Comparison of ENCODE assay signal across 18 cellular contexts in the genomic region with DNA sequence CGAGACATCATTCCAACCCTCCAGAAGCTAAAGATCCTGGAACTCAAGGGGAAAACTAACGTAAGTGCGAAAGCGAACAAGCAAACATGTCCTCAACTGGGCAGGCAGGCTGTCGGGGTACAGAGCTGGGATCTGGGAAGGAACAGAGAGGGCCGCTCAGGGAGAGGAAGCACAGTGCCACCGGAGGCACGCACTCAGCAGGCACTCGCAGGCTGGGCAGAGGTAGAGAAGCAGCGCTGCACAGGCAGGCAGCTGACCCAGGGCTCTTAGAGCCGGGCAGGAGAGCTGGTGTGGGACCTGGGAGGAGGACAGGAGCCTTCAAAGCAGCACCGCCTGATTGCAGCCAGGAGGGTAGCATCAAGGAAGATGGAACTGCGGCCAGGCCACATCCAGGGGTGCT.
DNase-seq lines count a peak whose midpoint lies in the region; ATAC-seq, FAIRE-seq and TF ChIP-seq lines count a peak whose summit lies in the region.
"Had no signal": no experiment of that assay in that cellular context is flagged by ENCODE, and none has a peak within 500 bp of the region (broad histone marks: within the 10 kb centered on the region; RNA-seq: fewer than 3 reads in every experiment).

No MANE protein-coding gene starts in this region.

- WGBS in H1 (ENCODE audit: extremely low coverage in 1 of 2, insufficient coverage in 1 of 2, insufficient read length in 1 of 2, insufficient replicate concordance in 2 of 2, low coverage in 1 of 2, low lambda C conversion rate in 2 of 2, missing lambda C conversion rate in 1 of 2), 2 experiments = 89% methylated on average over 13 of the region's 13 CpGs; no CpG with 5 or more reads in 1 of the 2 experiments

- H3K9me3 ChIP-seq in BLaER1 (no peaks in the 10 kb centered on the region), H1 (ENCODE audit: insufficient read depth in 2 of 2, low read depth in 1 of 2, low read length in 1 of 2) (no peaks in the 10 kb centered on the region), neural progenitor cell (ENCODE audit: low read depth) (no peaks in the 10 kb centered on the region)
- no peaks in the 10 kb centered on the region for H3K9me3 ChIP-seq in CD8-positive, alpha-beta T cell (ENCODE audit: low read length)

- no peak for FAIRE-seq in H1 (lab: Jason Lieb, UNC)
- FAIRE-seq: GM12891, GM18507 had no signal

- H2AFZ ChIP-seq in H1 (ENCODE audit: low read length) (no peak overlapping the region), neural progenitor cell (replicated peaks) (no peak overlapping the region)

- H3K18ac ChIP-seq in H1 (ENCODE audit: extremely low read depth, low read length) = no peak overlapping the region

- no peaks in the 10 kb centered on the region for H3K9me3 Mint-ChIP-seq in CD8-positive, alpha-beta T cell
- no peaks in the 10 kb centered on the region for H3K9me3 Mint-ChIP-seq in neural progenitor cell
- H3K9me3 Mint-ChIP-seq: CD8-positive, alpha-beta memory T cell had no signal

- no peaks in the 10 kb centered on the region for H3K27me3 Mint-ChIP-seq in CD8-positive, alpha-beta T cell (ENCODE audit: low read depth)
- H3K27me3 Mint-ChIP-seq in neural progenitor cell (ENCODE audit: insufficient read depth, low read depth) = peaks cover 6% of the 10 kb centered on the region

- no peak overlapping the region for H2BK15ac ChIP-seq in H1 (ENCODE audit: low read length)

- H3K4me1 Mint-ChIP-seq in CD8-positive, alpha-beta T cell (ENCODE audit: low read depth) = no peaks in the 10 kb centered on the region
- H3K4me1 Mint-ChIP-seq in neural progenitor cell = peaks cover 54% of the 10 kb centered on the region

- no peak overlapping the region for H3K56ac ChIP-seq in H1 (replicated peaks; ENCODE audit: insufficient read length, low read depth, low read length)

- no peak for DNase-seq in CD8-positive, alpha-beta T cell
- DNase-seq in H1 (ENCODE audit: low read depth in 1 of 2, low spot score in 2 of 2) (no peak), neural progenitor cell (ENCODE audit: low spot score) (no peak), activated gamma-delta T cell treated with Interleukin-2 at 50 U/mL for 16 hours (no peak)
- no peak for DNase-seq in activated effector memory CD4-positive, alpha-beta T cell treated with Interleukin-2 at 50 U/mL for 16 hours
- DNase-seq: CD8-positive, alpha-beta memory T cell; GF-D8; GOT3; Kasumi-1; MM.1S; NCI-H1092 treated with DMSO at 0.1 percent for 48 hours; NCI-H510A treated with DMSO at 0.1 percent for 48 hours; NCI-H82; PC-3 had no signal

- no peak overlapping the region for H3K9ac ChIP-seq in BLaER1
- no peak overlapping the region for H3K9ac ChIP-seq in H1 (replicated peaks in 1 of 4; ENCODE audit: extremely low read depth in 1 of 4, low read depth in 3 of 4, low read length in 3 of 4)
- H3K9ac ChIP-seq in neural progenitor cell = no peak overlapping the region

- POLR2A ChIA-PET in CD8-positive, alpha-beta T cell (lab: Charles Lee) = no interaction called here
- POLR2A ChIA-PET in H1 (lab: Charles Lee; ENCODE audit: partially characterized antibody) = no interaction called here

- CTCF ChIA-PET in CD8-positive, alpha-beta T cell (lab: Charles Lee) = no interaction called here
- CTCF ChIA-PET in H1 (lab: Charles Lee; ENCODE audit: partially characterized antibody) = interaction anchor here (0.7 to 1.3 kb wide), 6 partner anchors 14 to 132 kb away, joined by 3 to 4 read pairs (median 3); no protein-coding TSS in a partner anchor

- H2AK5ac ChIP-seq in H1 (ENCODE audit: low read depth, low read length) = no peak overlapping the region

- H3K27ac ChIP-seq in BLaER1 (peak overlapping the region; percentile 26; the same call in 1 of the 2 replicates), H1 (ENCODE audit: low read depth, low read length) (no peak overlapping the region), neural progenitor cell (no peak overlapping the region)
- H3K27ac ChIP-seq in CD8-positive, alpha-beta T cell (ENCODE audit: low read depth, low read length) = no peak overlapping the region

- H3K14ac ChIP-seq in H1 (ENCODE audit: insufficient read length) = no peak overlapping the region

- TF ChIP-seq POLR2A in H1 (IDR thresholded peaks at IDR 0.05; ENCODE audit: control extremely low read depth in 1 of 2, low read depth in 2 of 2, low read length in 2 of 2) = no peak

- H3K27me3 ChIP-seq in BLaER1 (no peaks in the 10 kb centered on the region), H1 (replicated peaks in 1 of 4; ENCODE audit: control insufficient read depth in 3 of 4, extremely low read depth in 1 of 4, insufficient read depth in 3 of 4, low read length in 3 of 4) (no peaks in the 10 kb centered on the region), neural progenitor cell (no peaks in the 10 kb centered on the region)
- no peaks in the 10 kb centered on the region for H3K27me3 ChIP-seq in CD8-positive, alpha-beta T cell (ENCODE audit: insufficient read depth, low read length)

- TF ChIP-seq EP300 in H1 (IDR thresholded peaks at IDR 0.05; ENCODE audit: borderline replicate concordance in 1 of 2, low read depth in 2 of 2, low read length in 2 of 2) = no peak

- no peaks in the 10 kb centered on the region for H3K23me2 ChIP-seq in H1 (ENCODE audit: low read depth, low read length)

- H3K4ac ChIP-seq in H1 (replicated peaks; ENCODE audit: insufficient read length, low read depth, low read length) = no peak overlapping the region

- H2BK12ac ChIP-seq in H1 (ENCODE audit: low read depth, low read length) = no peak overlapping the region

- H2BK20ac ChIP-seq in H1 (ENCODE audit: low read length) = no peak overlapping the region

- no peak for ATAC-seq in CD8-positive, alpha-beta T cell
- no peak for ATAC-seq in GM21825 (IDR thresholded peaks at IDR 0.05; ENCODE audit: unreplicated experiment)
- ATAC-seq: PC-3 had no signal

- H4K20me1 ChIP-seq in BLaER1 = peaks cover 94% of the 10 kb centered on the region
- H4K20me1 ChIP-seq in H1 (replicated peaks in 1 of 2; ENCODE audit: control insufficient read depth in 1 of 2, insufficient read depth in 2 of 2, low read length in 2 of 2) = peaks cover 6 to 24% of the 10 kb centered on the region in 2 experiments
- peaks cover 53% of the 10 kb centered on the region for H4K20me1 ChIP-seq in neural progenitor cell (ENCODE audit: low read depth)

- H3K4me3 Mint-ChIP-seq in CD8-positive, alpha-beta T cell = no peak overlapping the region
- H3K4me3 Mint-ChIP-seq in neural progenitor cell = no peak overlapping the region
- H3K4me3 Mint-ChIP-seq: CD8-positive, alpha-beta memory T cell had no signal

- intact Hi-C loops in CD8-positive, alpha-beta T cell (cut with DNase I, micrococcal nuclease) = no loop called here

- no peak overlapping the region for H2BK120ac ChIP-seq in H1 (replicated peaks; ENCODE audit: low read depth, low read length)

- H2BK5ac ChIP-seq in H1 (ENCODE audit: low read depth, low read length) = 0 out of 2 replicates have a peak overlapping the region, but pooled peaks have one; percentile 7

- peak overlapping the region; percentile 52 for H3K27ac Mint-ChIP-seq in CD8-positive, alpha-beta T cell
- H3K27ac Mint-ChIP-seq in neural progenitor cell = peak overlapping the region; percentile 2

- H3K79me1 ChIP-seq in H1 (ENCODE audit: low read depth, low read length) = 0 out of 2 replicates have a peak, but pooled peaks cover 5% of the 10 kb centered on the region

- H3K4me1 ChIP-seq in BLaER1 (peaks cover 57% of the 10 kb centered on the region), H1 (replicated peaks in 1 of 4; ENCODE audit: control insufficient read depth in 3 of 4, insufficient read depth in 4 of 4, low read length in 3 of 4) (peaks cover 0 to 4% (median 2%) of the 10 kb centered on the region in 4 experiments; a peak in 6 of 7 replicates), neural progenitor cell (peaks cover 30% of the 10 kb centered on the region)
- H3K4me1 ChIP-seq in CD8-positive, alpha-beta T cell (ENCODE audit: insufficient read depth, low read length) = no peaks in the 10 kb centered on the region

- H3K4me3 ChIP-seq in BLaER1 (no peak overlapping the region), H1 (ENCODE audit: extremely low read depth in 1 of 4, insufficient read depth in 2 of 4, low read depth in 3 of 4, low read length in 4 of 4) (no peak overlapping the region), neural progenitor cell (no peak overlapping the region)
- no peak overlapping the region for H3K4me3 ChIP-seq in CD8-positive, alpha-beta T cell (ENCODE audit: low read depth, low read length)

- H3K79me2 ChIP-seq in H1 (ENCODE audit: control insufficient read depth in 1 of 2, insufficient read depth in 2 of 2, low read length in 2 of 2) = peaks cover 0 to 49% of the 10 kb centered on the region in 2 experiments; a peak in 2 of 4 replicates
- H3K79me2 ChIP-seq in neural progenitor cell (ENCODE audit: low read depth) = peaks cover 60% of the 10 kb centered on the region

- peaks cover 12% of the 10 kb centered on the region; the same call in 1 of the 2 replicates for H3K36me3 ChIP-seq in BLaER1
- H3K36me3 ChIP-seq in CD8-positive, alpha-beta T cell (ENCODE audit: insufficient read depth, low read length) = no peaks in the 10 kb centered on the region
- no peaks in the 10 kb centered on the region for H3K36me3 ChIP-seq in H1 (ENCODE audit: control insufficient read depth in 2 of 4, insufficient read depth in 4 of 4, low read length in 3 of 4)
- no peaks in the 10 kb centered on the region for H3K36me3 ChIP-seq in neural progenitor cell

- H3F3A ChIP-seq in neural progenitor cell (ENCODE audit: low read depth) = peaks cover 7% of the 10 kb centered on the region

- no peaks in the 10 kb centered on the region for H3K36me3 Mint-ChIP-seq in CD8-positive, alpha-beta T cell
- no peaks in the 10 kb centered on the region for H3K36me3 Mint-ChIP-seq in neural progenitor cell

- H4K5ac ChIP-seq in H1 (ENCODE audit: insufficient read length, low read depth, low read length) = no peak overlapping the region

- no peak for TF ChIP-seq CTCF in CD8-positive, alpha-beta T cell (IDR thresholded peaks at IDR 0.05)
- TF ChIP-seq CTCF in H1 (IDR thresholded peaks at IDR 0.05; ENCODE audit: control extremely low read depth in 1 of 3, insufficient read depth in 1 of 3, low read depth in 1 of 3, low read length in 3 of 3) (no peak), neural progenitor cell (IDR thresholded peaks at IDR 0.05) (no peak)

- H4K91ac ChIP-seq in H1 (replicated peaks; ENCODE audit: insufficient read length, low read length) = no peak overlapping the region

- no peak overlapping the region for H3K4me2 ChIP-seq in BLaER1
- no peak overlapping the region for H3K4me2 ChIP-seq in H1 (ENCODE audit: insufficient read depth in 1 of 2, low read depth in 2 of 2, low read length in 2 of 2)
- no peak overlapping the region for H3K4me2 ChIP-seq in neural progenitor cell

- no peak overlapping the region for H3K23ac ChIP-seq in H1 (ENCODE audit: insufficient read length)

- no peak for TF ChIP-seq RAD21 in H1 (IDR thresholded peaks at IDR 0.05 in 1 of 2, conservative IDR thresholded peaks at IDR 0.05 in 1 of 2; ENCODE audit: low read depth in 2 of 2, low read length in 2 of 2)

- no peak overlapping the region for H4K8ac ChIP-seq in H1 (ENCODE audit: extremely low read depth, insufficient read depth, low read length)

TF ChIP-seq in H1, 55 proteins besides CTCF, POLR2A, EP300 and RAD21:
- TF ChIP-seq TEAD4 (IDR thresholded peaks at IDR 0.05; ENCODE audit: low read depth, low read length) (no peak), SIN3A (conservative IDR thresholded peaks at IDR 0.05 in 1 of 2, IDR thresholded peaks at IDR 0.05 in 1 of 2; ENCODE audit: low read depth in 1 of 2, low read length in 2 of 2) (no peak), YY1 (IDR thresholded peaks at IDR 0.05; ENCODE audit: low read depth, low read length) (no peak)
TF ChIP-seq in H1: peak in this region for 0.
